8 cellular contexts compared by ENCODE assay signal in genomic region chr12:49763006-49763591, GRCh38. TPM values are rescaled to one million over a fixed set of nuclear protein-coding genes. Genes with fewer than 3 reads are reported as not detected.
DNase-seq lines count a peak whose midpoint lies in the region; ATAC-seq and TF ChIP-seq lines count a peak whose summit lies in the region.

No MANE protein-coding gene starts in this region.

- peaks cover 36 to 46% of the 10 kb centered on the region in 2 donors for H3K4me1 Mint-ChIP-seq in natural killer cell treated with Interleukin-12 subunit alpha and Interleukin-12 subunit beta and Interleukin-15 and Interleukin-18, amount 100 ng/mL, for 72 hours (ENCODE audit: low read depth in 2 of 2)

- TF ChIP-seq CTCF in epithelial cell of esophagus (IDR thresholded peaks at IDR 0.05; ENCODE audit: insufficient read depth, low read depth, low read length, missing control alignments): peak; percentile 78

- H3K36me3 Mint-ChIP-seq in natural killer cell treated with Interleukin-12 subunit alpha and Interleukin-12 subunit beta and Interleukin-15 and Interleukin-18, amount 100 ng/mL, for 72 hours: peaks cover 33% of the 10 kb centered on the region

- H3K4me3 Mint-ChIP-seq in natural killer cell treated with Interleukin-12 subunit alpha and Interleukin-12 subunit beta and Interleukin-15 and Interleukin-18, amount 100 ng/mL, for 72 hours: peak overlapping the region; percentile 69

- H3K4me3 ChIP-seq in epithelial cell of esophagus (ENCODE audit: low read length): no peak overlapping the region

- no peaks in the 10 kb centered on the region for H3K27me3 Mint-ChIP-seq in natural killer cell treated with Interleukin-12 subunit alpha and Interleukin-12 subunit beta and Interleukin-15 and Interleukin-18, amount 100 ng/mL, for 72 hours

- ATAC-seq in natural killer cell treated with Interleukin-12 subunit alpha and Interleukin-12 subunit beta and Interleukin-15 and Interleukin-18, amount 100 ng/mL, for 72 hours: peak; percentile 77 to 78
- ATAC-seq in HG02571 (IDR thresholded peaks at IDR 0.05; ENCODE audit: unreplicated experiment): no peak

- H3K27ac Mint-ChIP-seq in natural killer cell treated with Interleukin-12 subunit alpha and Interleukin-12 subunit beta and Interleukin-15 and Interleukin-18, amount 100 ng/mL, for 72 hours: peak overlapping the region; percentile 60 to 82

- no peaks in the 10 kb centered on the region for H3K9me3 Mint-ChIP-seq in natural killer cell treated with Interleukin-12 subunit alpha and Interleukin-12 subunit beta and Interleukin-15 and Interleukin-18, amount 100 ng/mL, for 72 hours

- DNase-seq in NCI-H446 (lab: John Stamatoyannopoulos, UW) (peak; percentile 9 to 37), NCI-H446 treated with DMSO at 0.1 percent for 48 hours (lab: John Stamatoyannopoulos, UW) (no peak), NCI-H510A treated with DMSO at 0.1 percent for 48 hours (lab: John Stamatoyannopoulos, UW) (peak; percentile 26), epithelial cell of esophagus (ENCODE audit: low read depth) (peak; percentile 56)
- DNase-seq in activated CD8-positive, alpha-beta memory T cell treated with anti-CD3 and anti-CD28 coated beads, Interleukin-2, amount 50 U/mL, for 48 hours: peak; percentile 92
- peak; percentile 78 for DNase-seq in natural killer cell treated with Interleukin-12 subunit alpha and Interleukin-12 subunit beta and Interleukin-15 and Interleukin-18, amount 100 ng/mL, for 72 hours (ENCODE audit: low spot score)
- peak; percentile 35 to 76 (median 70) for DNase-seq in stimulated activated naive CD4-positive, alpha-beta T cell (lab: John Stamatoyannopoulos, UW)

RNA-seq across cellular contexts. Expression of gene TMBIM6, which starts 21.7 kb away (rescaled TPM):
- total RNA-seq in natural killer cell treated with Interleukin-12 subunit alpha and Interleukin-12 subunit beta and Interleukin-15 and Interleukin-18, amount 100 ng/mL, for 72 hours: 100 to 1,000 TPM; 357 to 452 TPM

RNA-seq across cellular contexts. Expression of gene FMNL3, which starts 55.9 kb away (rescaled TPM):
- 100 to 1,000 TPM in 1 of 2 donors, 10 to 100 TPM in 1; 86.9 to 123 TPM for total RNA-seq in natural killer cell treated with Interleukin-12 subunit alpha and Interleukin-12 subunit beta and Interleukin-15 and Interleukin-18, amount 100 ng/mL, for 72 hours
